In the genomic region with DNA sequence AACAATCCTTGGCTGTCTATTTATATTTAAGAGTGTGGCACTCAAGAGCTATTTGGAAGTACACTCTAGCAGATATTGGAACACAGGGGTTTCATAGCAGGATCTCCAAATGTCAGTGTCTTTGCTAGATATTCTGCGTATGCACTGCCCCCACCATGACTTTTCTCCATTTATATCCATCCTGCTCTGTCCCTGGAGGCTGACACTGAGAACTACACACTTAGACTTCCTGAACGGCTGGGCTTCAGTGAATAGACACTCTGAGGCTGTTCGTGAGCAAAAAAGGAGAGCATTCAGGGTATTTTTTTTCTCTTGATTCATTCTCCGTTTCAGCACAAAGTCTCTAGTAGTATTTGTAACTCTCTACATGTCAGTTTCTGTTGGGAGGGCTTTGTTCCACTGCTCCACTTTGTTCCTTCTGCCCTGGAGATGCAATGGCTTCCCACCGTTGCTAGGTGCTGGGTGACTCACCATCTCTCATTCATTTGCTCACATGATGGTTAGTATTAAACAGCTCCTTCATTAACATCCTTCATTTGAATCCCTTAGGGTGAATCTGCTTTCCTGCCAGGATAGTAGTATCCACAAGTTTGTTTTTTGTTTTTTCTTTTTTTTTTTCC, we compare ENCODE assay signal across 10 cellular contexts.
DNase-seq lines count a peak whose midpoint lies in the region; ATAC-seq and TF ChIP-seq lines count a peak whose summit lies in the region.
"Had no signal": no experiment of that assay in that cellular context is flagged by ENCODE, and none has a peak within 500 bp of the region (broad histone marks: within the 10 kb centered on the region; RNA-seq: fewer than 3 reads in every experiment).

No MANE protein-coding gene starts in this region.

- H3K27ac ChIP-seq in brain microvascular endothelial cell = no peak overlapping the region
- peak overlapping the region; percentile 11 for H3K27ac ChIP-seq in neuronal stem cell (replicated peaks; ENCODE audit: low read length)

- no peak overlapping the region for H3K4me2 ChIP-seq in neuronal stem cell (ENCODE audit: insufficient read depth, low read length, poor library complexity, severe bottlenecking)

- H3K4me3 ChIP-seq in brain microvascular endothelial cell (ENCODE audit: low read depth, low read length) (peak overlapping the region; percentile 15), neuronal stem cell (ENCODE audit: low read length in 2 of 2) (peak overlapping the region in 1 of 2 donors; percentile 16)
- H3K4me3 ChIP-seq: HAP-1 had no signal

- peaks cover 0 to 4% of the 10 kb centered on the region in 2 donors for H3K4me1 ChIP-seq in neuronal stem cell (ENCODE audit: control insufficient read depth in 2 of 2, insufficient read depth in 1 of 2, low read depth in 1 of 2, low read length in 2 of 2)
- H3K4me1 ChIP-seq: HAP-1 had no signal

- peak; percentile 67 for TF ChIP-seq CTCF in brain microvascular endothelial cell (IDR thresholded peaks at IDR 0.05; ENCODE audit: low read depth, low read length, missing control alignments)

- H3K9ac ChIP-seq in neuronal stem cell (ENCODE audit: low read depth, low read length, poor library complexity) = no peak overlapping the region

- no peak overlapping the region for H2BK12ac ChIP-seq in neuronal stem cell (ENCODE audit: low read length)

- H3K14ac ChIP-seq in neuronal stem cell (ENCODE audit: low read length) = no peak overlapping the region

- no peak overlapping the region for H2BK120ac ChIP-seq in neuronal stem cell (ENCODE audit: low read depth, low read length)

- no peak overlapping the region for H3K18ac ChIP-seq in neuronal stem cell (ENCODE audit: low read length)

- H3K9me3 ChIP-seq in neuronal stem cell (replicated peaks in 1 of 2; ENCODE audit: control insufficient read depth in 2 of 2, insufficient read depth in 1 of 2, low read depth in 1 of 2, low read length in 2 of 2) = peaks cover 0 to 3% of the 10 kb centered on the region in 2 donors
- H3K9me3 ChIP-seq: HAP-1 had no signal

- H2BK5ac ChIP-seq in neuronal stem cell (ENCODE audit: low read length) = no peak overlapping the region

- DNase-seq in HuH-7 (ENCODE audit: low spot score) (peak; percentile 4), brain microvascular endothelial cell (peak; percentile 46), neuronal stem cell (ENCODE audit: low spot score) (no peak), activated gamma-delta T cell (lab: John Stamatoyannopoulos, UW) (no peak)
- DNase-seq in stimulated activated CD8-positive, alpha-beta memory T cell treated with anti-CD3 and anti-CD28 coated beads, Interleukin-4, amount 100 ng/mL, for 48 hours = no peak
- DNase-seq: effector memory CD4-positive, alpha-beta T cell had no signal

- peak overlapping the region; percentile 60 for H2AFZ ChIP-seq in neuronal stem cell (ENCODE audit: low read length)

- no peaks in the 10 kb centered on the region for H3K79me1 ChIP-seq in neuronal stem cell (ENCODE audit: low read depth, low read length)

- no peaks in the 10 kb centered on the region for H3K27me3 ChIP-seq in brain microvascular endothelial cell (replicated peaks)
- no peaks in the 10 kb centered on the region for H3K27me3 ChIP-seq in neuronal stem cell (ENCODE audit: control insufficient read depth in 3 of 3, insufficient read depth in 3 of 3, low read depth in 1 of 3, low read length in 3 of 3)

- H3K23ac ChIP-seq in neuronal stem cell (ENCODE audit: low read depth, low read length, poor library complexity) = no peak overlapping the region

- in situ Hi-C loops in brain microvascular endothelial cell (cut with HindIII; ENCODE audit: low pct_ligation_motif_present, low sequenced_read_pairs) = no loop called here

- peak; percentile 70 for ATAC-seq in GM18868 (IDR thresholded peaks at IDR 0.05; ENCODE audit: unreplicated experiment)
- no peak for ATAC-seq in HG02938 (IDR thresholded peaks at IDR 0.05; ENCODE audit: unreplicated experiment)
- ATAC-seq: left lobe of liver had no signal

- no peak overlapping the region for H4K91ac ChIP-seq in neuronal stem cell (ENCODE audit: low read depth, low read length, poor library complexity)

- H2BK15ac ChIP-seq in neuronal stem cell (ENCODE audit: low read length) = no peak overlapping the region

- no peak overlapping the region for H4K8ac ChIP-seq in neuronal stem cell (ENCODE audit: low read depth, low read length)

- H3K36me3 ChIP-seq in brain microvascular endothelial cell (replicated peaks) (no peaks in the 10 kb centered on the region), neuronal stem cell (replicated peaks in 1 of 2; ENCODE audit: control insufficient read depth in 2 of 2, insufficient read depth in 2 of 2, low read length in 2 of 2) (no peaks in the 10 kb centered on the region)
- H3K36me3 ChIP-seq: HAP-1 had no signal

- no CpG with 5 or more reads among the region's 5 CpGs for WGBS in neuronal stem cell (ENCODE audit: extremely low coverage in 2 of 2, insufficient read length in 2 of 2, insufficient replicate concordance in 1 of 2), 2 donors

- H3K4ac ChIP-seq in neuronal stem cell (ENCODE audit: low read length) = no peak overlapping the region

- H2AK5ac ChIP-seq in neuronal stem cell (ENCODE audit: low read depth, low read length) = no peak overlapping the region

Comparison
In these comparisons a context has a peak if more than half of its experiments do, and no peak if none do; other contexts are left out.
1. DNase-seq: peak in HuH-7 (single experiment) and brain microvascular endothelial cell (single experiment); none in neuronal stem cell (single experiment), activated gamma-delta T cell (single experiment) and stimulated activated CD8-positive, alpha-beta memory T cell treated with anti-CD3 and anti-CD28 coated beads, Interleukin-4, amount 100 ng/mL, for 48 hours (single experiment).